Comparison of ENCODE assay signal across 11 cellular contexts in genomic region chr12:11797317-11797913, GRCh38.
DNase-seq lines count a peak whose midpoint lies in the region; ATAC-seq and TF ChIP-seq lines count a peak whose summit lies in the region.
"Had no signal": no experiment of that assay in that cellular context is flagged by ENCODE, and none has a peak within 500 bp of the region (broad histone marks: within the 10 kb centered on the region; RNA-seq: fewer than 3 reads in every experiment).

No MANE protein-coding gene starts in this region.

- TF ChIP-seq EP300 in upper lobe of left lung (IDR thresholded peaks at IDR 0.05): no peak

- intact Hi-C loops in left lung (cut with DNase I): no loop called here

- H3K4me1 Mint-ChIP-seq in activated T-cell treated with anti-CD3 and anti-CD28 coated beads, Interleukin-2, amount 50 U/mL, for 72 hours (ENCODE audit: low read depth): peaks cover 66% of the 10 kb centered on the region
- H3K4me1 Mint-ChIP-seq in activated T-cell treated with anti-CD3 and anti-CD28 coated beads, Interleukin-2, amount 50 U/mL, for 4 hours (ENCODE audit: low read depth): peaks cover 58% of the 10 kb centered on the region

- peak overlapping the region in 1 of 2 donors; percentile 76 for H3K27ac ChIP-seq in left lung
- peak overlapping the region; percentile 10 to 63 (median 32) for H3K27ac ChIP-seq in upper lobe of left lung

- H3K4me3 Mint-ChIP-seq in activated T-cell treated with anti-CD3 and anti-CD28 coated beads, Interleukin-2, amount 50 U/mL, for 72 hours: no peak overlapping the region
- no peak overlapping the region for H3K4me3 Mint-ChIP-seq in activated T-cell treated with anti-CD3 and anti-CD28 coated beads, Interleukin-2, amount 50 U/mL, for 4 hours

- H3K27ac Mint-ChIP-seq in activated T-cell treated with anti-CD3 and anti-CD28 coated beads, Interleukin-2, amount 50 U/mL, for 72 hours: peak overlapping the region; percentile 59

- no peak for ATAC-seq in activated T-cell treated with anti-CD3 and anti-CD28 coated beads, Interleukin-2, amount 50 U/mL, for 72 hours (replicated peaks in 1 of 2)
- ATAC-seq in activated T-cell treated with anti-CD3 and anti-CD28 coated beads, Interleukin-2, amount 50 U/mL, for 4 hours: no peak
- peak; percentile 38 for ATAC-seq in left lung
- peak in 1 of 2 donors; percentile 42 for ATAC-seq in upper lobe of left lung (ENCODE audit: low FRiP score in 2 of 2)
- no peak for ATAC-seq in HG02571 (IDR thresholded peaks at IDR 0.05; ENCODE audit: unreplicated experiment)
- ATAC-seq: Panc1 had no signal

- H3K9ac ChIP-seq in adipocyte (ENCODE audit: low read length): no peak overlapping the region

- WGBS in upper lobe of left lung, 2 donors: 48 to 51% methylated on average over 5 of the region's 5 CpGs

- TF ChIP-seq POLR2A in upper lobe of left lung (IDR thresholded peaks at IDR 0.05): no peak

- H3K27me3 ChIP-seq in adipocyte (replicated peaks; ENCODE audit: control insufficient read depth, insufficient read depth, low read length) (no peaks in the 10 kb centered on the region), left lung (no peaks in the 10 kb centered on the region), upper lobe of left lung (no peaks in the 10 kb centered on the region)
- H3K27me3 ChIP-seq: BE2C had no signal

- H3K4me1 ChIP-seq in adipocyte (ENCODE audit: control insufficient read depth, insufficient read depth, low read length) (no peaks in the 10 kb centered on the region), left lung (peaks cover 13 to 79% of the 10 kb centered on the region in 2 donors), upper lobe of left lung (peaks cover 35 to 54% (median 42%) of the 10 kb centered on the region in 4 donors)

- no peak overlapping the region for H3K4me3 ChIP-seq in adipocyte (ENCODE audit: low read length)
- H3K4me3 ChIP-seq in left lung: no peak overlapping the region
- H3K4me3 ChIP-seq in upper lobe of left lung: no peak overlapping the region

- no peaks in the 10 kb centered on the region for H3K9me3 ChIP-seq in adipocyte (ENCODE audit: control insufficient read depth, low read length)
- no peaks in the 10 kb centered on the region for H3K9me3 ChIP-seq in left lung
- no peaks in the 10 kb centered on the region for H3K9me3 ChIP-seq in upper lobe of left lung
- H3K9me3 ChIP-seq: BE2C had no signal

- no peaks in the 10 kb centered on the region for H3K9me3 Mint-ChIP-seq in activated T-cell treated with anti-CD3 and anti-CD28 coated beads, Interleukin-2, amount 50 U/mL, for 72 hours
- H3K9me3 Mint-ChIP-seq in activated T-cell treated with anti-CD3 and anti-CD28 coated beads, Interleukin-2, amount 50 U/mL, for 4 hours: no peaks in the 10 kb centered on the region

- H3K36me3 ChIP-seq in adipocyte (ENCODE audit: control insufficient read depth, insufficient read depth, low read length, severe bottlenecking) (no peaks in the 10 kb centered on the region), left lung (no peaks in the 10 kb centered on the region), upper lobe of left lung (no peaks in the 10 kb centered on the region)
- H3K36me3 ChIP-seq: BE2C had no signal

- TF ChIP-seq CTCF in left lung (IDR thresholded peaks at IDR 0.05): no peak
- TF ChIP-seq CTCF in upper lobe of left lung (IDR thresholded peaks at IDR 0.05): no peak

- peaks cover 2 to 5% of the 10 kb centered on the region in 2 donors for H3K36me3 Mint-ChIP-seq in activated T-cell treated with anti-CD3 and anti-CD28 coated beads, Interleukin-2, amount 50 U/mL, for 72 hours (ENCODE audit: insufficient read depth in 2 of 2)
- H3K36me3 Mint-ChIP-seq in activated T-cell treated with anti-CD3 and anti-CD28 coated beads, Interleukin-2, amount 50 U/mL, for 4 hours (ENCODE audit: insufficient read depth): peaks cover 21% of the 10 kb centered on the region

- no peaks in the 10 kb centered on the region for H3K27me3 Mint-ChIP-seq in activated T-cell treated with anti-CD3 and anti-CD28 coated beads, Interleukin-2, amount 50 U/mL, for 72 hours (ENCODE audit: low read depth)
- H3K27me3 Mint-ChIP-seq in activated T-cell treated with anti-CD3 and anti-CD28 coated beads, Interleukin-2, amount 50 U/mL, for 4 hours (ENCODE audit: low read depth): no peaks in the 10 kb centered on the region

- no peak for DNase-seq in activated T-cell treated with anti-CD3 and anti-CD28 coated beads, Interleukin-2, amount 50 U/mL, for 72 hours
- DNase-seq in activated T-cell treated with anti-CD3 and anti-CD28 coated beads, Interleukin-2, amount 50 U/mL, for 4 hours: no peak
- peak; percentile 82 for DNase-seq in adipocyte (ENCODE audit: low read depth)
- no peak for DNase-seq in left lung
- peak in 1 of 2 donors; percentile 41 for DNase-seq in upper lobe of left lung
- DNase-seq in Ammon's horn (ENCODE audit: low spot score): no peak
- no peak for DNase-seq in activated CD4-positive, CD25-positive, alpha-beta regulatory T cell treated with anti-CD3 and anti-CD28 coated beads, Interleukin-2, amount 50 U/mL, for 72 hours
- DNase-seq: activated effector memory CD4-positive, alpha-beta T cell treated with anti-CD3 and anti-CD28 coated beads, Interleukin-2, amount 50 U/mL, for 16 hours; BE2C had no signal
